ENCODE assay signal across 8 cellular contexts in genomic region chr11:67288452-67289225, GRCh38. TPM values are rescaled to one million over a fixed set of nuclear protein-coding genes. Genes with fewer than 3 reads are reported as not detected.
A peak's percentile ranks its signal among the peaks of the same experiment; 100 is the strongest.
DNase-seq lines count a peak whose midpoint lies in the region; ATAC-seq and TF ChIP-seq lines count a peak whose summit lies in the region.

No MANE protein-coding gene starts in this region.

- H3K4me3 Mint-ChIP-seq in H9, result peak overlapping the region; percentile 69 to 70
- H3K4me3 Mint-ChIP-seq in activated naive CD4-positive, alpha-beta T cell treated with anti-CD3 and anti-CD28 coated beads, Interleukin-2, amount 10 ng/mL, durations not matched to agents 7 days and 5 days, result peak overlapping the region; percentile 77

- no peak overlapping the region for H3T11ph ChIP-seq in H9 (ENCODE audit: low read length)

- TF ChIP-seq CTCF in H9 (conservative IDR thresholded peaks at IDR 0.05) (peak; percentile 57), omental fat pad (IDR thresholded peaks at IDR 0.05) (no peak), testis (IDR thresholded peaks at IDR 0.05) (peak in 1 of 3 experiments; percentile 13)

- no peak overlapping the region for H2BK20ac ChIP-seq in H9 (ENCODE audit: low read depth, low read length, poor library complexity, severe bottlenecking)

- CTCF ChIA-PET in activated naive CD4-positive, alpha-beta T cell treated with anti-CD3 and anti-CD28 coated beads, Interleukin-2, amount 10 ng/mL, durations not matched to agents 7 days and 5 days (lab: Charles Lee), result interaction anchor here (0.6 to 3.0 kb wide), 10 partner anchors 11 to 34 kb away, joined by 3 to 22 read pairs (median 8); partner anchors contain the start of gene GRK2

- H3K9me3 Mint-ChIP-seq in H9, result no peaks in the 10 kb centered on the region; a peak in 1 of 5 replicates
- no peaks in the 10 kb centered on the region for H3K9me3 Mint-ChIP-seq in activated naive CD4-positive, alpha-beta T cell treated with anti-CD3 and anti-CD28 coated beads, Interleukin-2, amount 10 ng/mL, durations not matched to agents 7 days and 5 days

- H3K4me1 Mint-ChIP-seq in H9, result peaks cover 16 to 17% of the 10 kb centered on the region in 2 experiments
- peaks cover 78% of the 10 kb centered on the region for H3K4me1 Mint-ChIP-seq in activated naive CD4-positive, alpha-beta T cell treated with anti-CD3 and anti-CD28 coated beads, Interleukin-2, amount 10 ng/mL, durations not matched to agents 7 days and 5 days

- H3K79me1 ChIP-seq in H9 (ENCODE audit: insufficient read depth, low read depth, low read length, poor library complexity, severe bottlenecking), result no peaks in the 10 kb centered on the region

- no peaks in the 10 kb centered on the region for H3K9me3 ChIP-seq in H9 (ENCODE audit: control insufficient read depth, low read depth, low read length)
- no peaks in the 10 kb centered on the region for H3K9me3 ChIP-seq in SJCRH30 (replicated peaks)
- no peaks in the 10 kb centered on the region for H3K9me3 ChIP-seq in testis

- intact Hi-C loops in testis (cut with DNase I; ENCODE audit: low total_unique reads), result no loop called here

- H3K14ac ChIP-seq in H9 (ENCODE audit: insufficient read depth, low read length), result peak overlapping the region; percentile 89

- H3K4me2 ChIP-seq in H9 (ENCODE audit: insufficient read depth, insufficient read length, low read length), result peak overlapping the region; percentile 84

- H4K5ac ChIP-seq in H9 (ENCODE audit: insufficient read length, low read depth, low read length), result no peak overlapping the region

- peak; percentile 82 for ATAC-seq in omental fat pad (ENCODE audit: low FRiP score)

- no peak overlapping the region for H3K56ac ChIP-seq in H9 (ENCODE audit: insufficient read length, low read depth, low read length)

- H3K4ac ChIP-seq in H9 (ENCODE audit: low read depth, low read length), result no peak overlapping the region; the same call in 1 of the 2 replicates

- no peak for TF ChIP-seq POLR2A in testis (IDR thresholded peaks at IDR 0.05)

- peaks cover 6% of the 10 kb centered on the region for H3K23me2 ChIP-seq in H9 (ENCODE audit: insufficient read length, low read depth, low read length, poor library complexity, severe bottlenecking)

- no peak overlapping the region for H4K91ac ChIP-seq in H9 (ENCODE audit: insufficient read length, low read depth, low read length)

- H3K4me3 ChIP-seq in SJCRH30, result peak overlapping the region; percentile 91
- peak overlapping the region; percentile 76 to 89 for H3K4me3 ChIP-seq in testis

- no peak overlapping the region for H2BK15ac ChIP-seq in H9 (ENCODE audit: low read depth, low read length)

- H3K36me3 ChIP-seq in SJCRH30, result peaks cover 25% of the 10 kb centered on the region
- H3K36me3 ChIP-seq in testis (ENCODE audit: low read depth, missing control alignments), result no peaks in the 10 kb centered on the region

- H3K27ac Mint-ChIP-seq in H9, result peak overlapping the region in 1 of 3 experiments; percentile 94; a peak in 2 of 7 replicates
- H3K27ac Mint-ChIP-seq in activated naive CD4-positive, alpha-beta T cell treated with anti-CD3 and anti-CD28 coated beads, Interleukin-2, amount 10 ng/mL, durations not matched to agents 7 days and 5 days, result peak overlapping the region; percentile 99

- H2AK5ac ChIP-seq in H9 (ENCODE audit: insufficient read length, low read length), result no peak overlapping the region

- peaks cover 11 to 45% (median 21%) of the 10 kb centered on the region in 3 experiments; a peak in 6 of 7 replicates for H3K36me3 Mint-ChIP-seq in H9 (ENCODE audit: insufficient read depth in 1 of 3, low read depth in 3 of 3)
- peaks cover 63% of the 10 kb centered on the region for H3K36me3 Mint-ChIP-seq in activated naive CD4-positive, alpha-beta T cell treated with anti-CD3 and anti-CD28 coated beads, Interleukin-2, amount 10 ng/mL, durations not matched to agents 7 days and 5 days

- no peak overlapping the region for H2BK5ac ChIP-seq in H9 (ENCODE audit: insufficient read length, low read length)

- peak overlapping the region; percentile 64 for H3K27ac ChIP-seq in H9 (ENCODE audit: insufficient read length, low read depth, low read length)
- peak overlapping the region; percentile 95 for H3K27ac ChIP-seq in SJCRH30
- peak overlapping the region; percentile 46 to 93 for H3K27ac ChIP-seq in testis

- no peak overlapping the region for H2BK12ac ChIP-seq in H9 (ENCODE audit: insufficient read length, low read depth, low read length)

- H3K23ac ChIP-seq in H9 (ENCODE audit: insufficient read length, low read depth, low read length), result no peak overlapping the region

- H3K9ac ChIP-seq in H9 (ENCODE audit: extremely low read depth, insufficient read length, low read length), result peak overlapping the region; percentile 73

- H3K27me3 ChIP-seq in H9 (ENCODE audit: insufficient read depth, low read length), result no peaks in the 10 kb centered on the region
- no peaks in the 10 kb centered on the region for H3K27me3 ChIP-seq in SJCRH30
- no peaks in the 10 kb centered on the region for H3K27me3 ChIP-seq in testis

- H2AFZ ChIP-seq in H9 (ENCODE audit: low read length), result no peak overlapping the region

- H3K79me2 ChIP-seq in H9 (ENCODE audit: insufficient read depth, low read length), result no peaks in the 10 kb centered on the region

- no peaks in the 10 kb centered on the region for H4K20me1 ChIP-seq in H9 (ENCODE audit: control insufficient read depth, insufficient read depth, insufficient read length)

- peak; percentile 45 for DNase-seq in GM04503 (ENCODE audit: low read depth)
- peak; percentile 88 for DNase-seq in H9
- DNase-seq in M059J (ENCODE audit: low read depth), result peak; percentile 85
- DNase-seq in SJCRH30, result peak; percentile 88 to 90
- peak; percentile 94 for DNase-seq in activated naive CD4-positive, alpha-beta T cell treated with anti-CD3 and anti-CD28 coated beads, Interleukin-2, amount 10 ng/mL, durations not matched to agents 7 days and 5 days
- peak; percentile 78 for DNase-seq in globus pallidus (ENCODE audit: low spot score)
- DNase-seq in omental fat pad (ENCODE audit: low spot score), result no peak
- DNase-seq in testis, result peak; percentile 89

- no CpG with 5 or more reads among the region's 87 CpGs for WGBS in H9 (ENCODE audit: extremely low coverage, insufficient read length, low lambda C conversion rate)
- whole genome bisulfite sequencing in testis, 2 donors, result 0% methylated on average over 1 to 79 of the region's 87 CpGs

- peaks cover 2% of the 10 kb centered on the region; the same call in 1 of the 2 replicates for H3K27me3 Mint-ChIP-seq in H9 (ENCODE audit: low read depth)
- peaks cover 12% of the 10 kb centered on the region for H3K27me3 Mint-ChIP-seq in activated naive CD4-positive, alpha-beta T cell treated with anti-CD3 and anti-CD28 coated beads, Interleukin-2, amount 10 ng/mL, durations not matched to agents 7 days and 5 days

- no peak overlapping the region for H2BK120ac ChIP-seq in H9 (ENCODE audit: low read depth, low read length, poor library complexity, severe bottlenecking)

- H3K18ac ChIP-seq in H9 (ENCODE audit: insufficient read length, low read depth, low read length), result peak overlapping the region; percentile 51

- peaks cover 4% of the 10 kb centered on the region; the same call in 1 of the 2 replicates for H3K4me1 ChIP-seq in H9 (ENCODE audit: insufficient read depth, low read length)
- H3K4me1 ChIP-seq in SJCRH30, result peaks cover 7% of the 10 kb centered on the region
- peaks cover 22% of the 10 kb centered on the region for H3K4me1 ChIP-seq in testis

- H4K8ac ChIP-seq in H9 (replicated peaks; ENCODE audit: insufficient read length, low read depth, low read length), result no peak overlapping the region

RNA-seq across cellular contexts. Expression of gene ANKRD13D, which starts 0.5 kb away (rescaled TPM):
- total RNA-seq in H9 (2021) (40.9 and 42.1 TPM in 2 replicates), omental fat pad (10 to 100 TPM; 18.6 to 78.2 (median 28.6) TPM), testis (10 to 100 TPM; 66.2 to 73.3 TPM)
- total RNA-seq in M059J (2014; rRNA removed; shearing (Covaris generic)), result 9.8 and 14.9 TPM in 2 replicates
- total RNA-seq in SJCRH30 (2014; rRNA removed; shearing (Covaris generic)), result 15.3 and 19.9 TPM in 2 replicates
- polyA plus RNA-seq in testis (ENCODE audit: insufficient read depth, low read depth, low replicate concordance), result 32.8 TPM

RNA-seq across cellular contexts. Expression of gene SSH3, which starts 14.7 kb away (rescaled TPM):
- total RNA-seq in H9 (2021) (42.2 and 44.2 TPM in 2 replicates), omental fat pad (10 to 100 TPM; 22.6 to 44.6 (median 28.3) TPM), testis (1 to 10 TPM; 6.9 to 9.8 TPM)
- total RNA-seq in M059J (2014; rRNA removed; shearing (Covaris generic)), result 17.5 and 18.4 TPM in 2 replicates
- total RNA-seq in SJCRH30 (2014; rRNA removed; shearing (Covaris generic)), result 2.5 TPM in 2 replicates
- 8.6 TPM for polyA plus RNA-seq in testis (ENCODE audit: insufficient read depth, low read depth, low replicate concordance)

RNA-seq across cellular contexts. Expression of gene GRK2, which starts 22.4 kb away (rescaled TPM):
- total RNA-seq in H9 (2021) (55.5 and 56.3 TPM in 2 replicates), omental fat pad (100 to 1,000 TPM in 1 of 4 donors, 10 to 100 TPM in 3; 42.6 to 106 (median 50.7) TPM), testis (10 to 100 TPM; 64.3 to 87.6 TPM)
- 21.8 and 39.3 TPM in 2 replicates for total RNA-seq in M059J (2014; rRNA removed; shearing (Covaris generic))
- 45.2 and 49.7 TPM in 2 replicates for total RNA-seq in SJCRH30 (2014; rRNA removed; shearing (Covaris generic))
- 45.6 TPM for polyA plus RNA-seq in testis (ENCODE audit: insufficient read depth, low read depth, low replicate concordance)
